In the genomic region with DNA sequence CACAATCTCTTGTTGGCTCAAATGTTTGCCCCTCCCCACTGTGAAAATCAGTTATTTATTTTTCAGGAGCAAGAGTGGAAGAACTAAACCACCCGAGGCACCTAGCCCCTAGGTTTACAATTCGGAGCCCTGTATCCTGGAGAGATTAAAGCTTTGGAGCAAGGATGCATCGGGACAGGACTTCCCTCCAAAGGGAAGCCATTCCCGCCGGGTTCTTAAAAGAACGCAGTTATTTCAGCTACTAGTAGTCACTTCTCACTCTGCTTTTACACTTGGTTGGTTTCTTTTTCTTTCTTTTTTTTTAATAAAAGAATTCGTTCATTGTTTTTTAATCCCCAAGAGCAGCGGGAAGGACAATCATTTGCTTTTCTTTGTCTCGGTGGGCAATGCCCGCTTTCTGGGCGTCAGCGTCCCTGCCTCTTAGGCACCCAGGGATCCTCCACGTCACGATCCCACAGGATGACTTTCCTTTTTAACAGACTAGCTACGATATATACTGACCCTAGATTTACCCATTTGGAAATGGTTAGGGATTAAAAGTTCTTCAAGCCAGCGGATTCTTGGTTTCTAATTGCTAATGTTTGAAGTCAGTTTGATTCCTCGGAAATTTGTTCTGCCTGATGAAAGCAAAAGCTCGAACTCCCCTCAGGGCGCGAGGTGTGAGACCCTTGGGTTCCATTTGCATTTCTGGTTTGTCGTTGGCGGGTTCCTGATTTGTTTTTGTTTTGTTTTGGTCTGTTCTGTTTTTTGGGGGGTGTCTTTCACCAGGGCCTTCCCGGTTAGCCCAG, we compare ENCODE assay signal across 1 cellular context.
TF ChIP-seq lines count a peak whose summit lies in the region.

No MANE protein-coding gene starts in this region.

TF ChIP-seq in K562, 482 proteins besides CTCF, POLR2A, EP300 and RAD21:
- TF ChIP-seq, protein P1, sequence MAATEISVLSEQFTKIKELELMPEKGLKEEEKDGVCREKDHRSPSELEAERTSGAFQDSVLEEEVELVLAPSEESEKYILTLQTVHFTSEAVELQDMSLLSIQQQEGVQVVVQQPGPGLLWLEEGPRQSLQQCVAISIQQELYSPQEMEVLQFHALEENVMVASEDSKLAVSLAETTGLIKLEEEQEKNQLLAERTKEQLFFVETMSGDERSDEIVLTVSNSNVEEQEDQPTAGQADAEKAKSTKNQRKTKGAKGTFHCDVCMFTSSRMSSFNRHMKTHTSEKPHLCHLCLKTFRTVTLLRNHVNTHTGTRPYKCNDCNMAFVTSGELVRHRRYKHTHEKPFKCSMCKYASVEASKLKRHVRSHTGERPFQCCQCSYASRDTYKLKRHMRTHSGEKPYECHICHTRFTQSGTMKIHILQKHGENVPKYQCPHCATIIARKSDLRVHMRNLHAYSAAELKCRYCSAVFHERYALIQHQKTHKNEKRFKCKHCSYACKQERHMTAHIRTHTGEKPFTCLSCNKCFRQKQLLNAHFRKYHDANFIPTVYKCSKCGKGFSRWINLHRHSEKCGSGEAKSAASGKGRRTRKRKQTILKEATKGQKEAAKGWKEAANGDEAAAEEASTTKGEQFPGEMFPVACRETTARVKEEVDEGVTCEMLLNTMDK (IDR thresholded peaks at IDR 0.05; ENCODE audit: borderline replicate concordance, insufficient read depth, low read depth, low read length, poor library complexity, severe bottlenecking), result no peak
- 0 out of 2 replicates have a peak, but pooled peaks have one; percentile 14 for TF ChIP-seq ZNF766 (CRISPR knock-in tag; conservative IDR thresholded peaks at IDR 0.05)
